Comparison of ENCODE assay signal across 12 cellular contexts in the genomic region with DNA sequence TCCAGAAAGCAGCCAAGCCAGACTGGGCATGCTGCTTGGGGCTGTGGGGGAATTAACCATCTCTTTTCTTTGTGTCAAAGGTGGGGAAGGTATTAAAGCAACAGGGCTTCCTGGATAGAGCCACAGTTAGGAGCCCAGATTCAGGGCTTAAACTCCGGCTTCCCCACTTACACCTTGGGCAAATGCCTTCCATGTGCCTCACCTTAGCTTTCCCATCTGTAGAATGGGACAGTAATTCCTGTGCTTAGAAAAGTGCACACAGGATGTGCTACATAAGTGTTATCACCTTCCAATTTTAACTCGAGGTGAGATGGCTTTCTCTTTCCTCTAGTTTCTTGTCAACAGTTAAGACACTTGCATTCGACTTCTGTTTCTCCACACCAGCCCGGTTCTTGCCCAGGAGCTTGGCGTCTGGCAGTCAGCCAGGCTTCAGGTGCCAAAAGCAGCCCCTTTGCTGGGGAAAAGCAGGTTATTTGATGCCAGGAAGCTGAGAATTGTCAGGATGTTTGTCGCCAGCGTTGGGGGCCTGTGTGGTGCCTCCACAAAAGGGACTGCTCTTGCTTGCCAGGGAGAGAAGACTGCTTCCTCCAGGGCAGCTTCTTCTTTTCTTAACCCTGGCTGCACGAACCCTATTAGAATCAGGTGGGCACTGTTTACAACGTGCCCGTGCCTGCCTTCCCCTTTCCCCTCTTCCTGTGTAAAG.
DNase-seq lines count a peak whose midpoint lies in the region; ATAC-seq and TF ChIP-seq lines count a peak whose summit lies in the region.
"Had no signal": no experiment of that assay in that cellular context is flagged by ENCODE, and none has a peak within 500 bp of the region (broad histone marks: within the 10 kb centered on the region; RNA-seq: fewer than 3 reads in every experiment).

No MANE protein-coding gene starts in this region.

- H3K4me1 ChIP-seq in neuronal stem cell (ENCODE audit: control insufficient read depth in 2 of 2, insufficient read depth in 1 of 2, low read depth in 1 of 2, low read length in 2 of 2) (peaks cover 10 to 19% of the 10 kb centered on the region in 2 donors), MM.1S (ENCODE audit: low read length) (no peaks in the 10 kb centered on the region)

- H3F3A ChIP-seq in MM.1S (ENCODE audit: insufficient read depth, low read length), result no peaks in the 10 kb centered on the region

- POLR2A ChIA-PET in activated CD8-positive, alpha-beta T cell treated with anti-CD3 and anti-CD28 coated beads, Interleukin-2, amount 10 ng/mL, durations not matched to agents 7 days and 5 days (lab: Charles Lee), result no interaction called here

- H3K14ac ChIP-seq in neuronal stem cell (ENCODE audit: low read length), result no peak overlapping the region

- no peak overlapping the region for H3K4me3 ChIP-seq in neuronal stem cell (ENCODE audit: low read length in 2 of 2)
- H3K4me3 ChIP-seq in MM.1S (ENCODE audit: low read length), result no peak overlapping the region

- H4K20me1 ChIP-seq in MM.1S (ENCODE audit: insufficient read depth, low read length), result no peaks in the 10 kb centered on the region

- peaks cover 3% of the 10 kb centered on the region for H3K4me1 Mint-ChIP-seq in T-helper 2 cell treated with Interferon-gamma antibody and Interleukin-4, amounts not matched to agents 5 μg/mL and 100 μg/mL, for 36 hours (ENCODE audit: low read depth)
- H3K4me1 Mint-ChIP-seq in activated CD8-positive, alpha-beta T cell treated with anti-CD3 and anti-CD28 coated beads, Interleukin-2, amount 10 ng/mL, durations not matched to agents 7 days and 5 days (ENCODE audit: low read depth), result peaks cover 11% of the 10 kb centered on the region

- H3K9me3 ChIP-seq in KOPT-K1 (ENCODE audit: insufficient read depth, low read length, poor library complexity, severe bottlenecking), result no peaks in the 10 kb centered on the region
- H3K9me3 ChIP-seq in neuronal stem cell (replicated peaks in 1 of 2; ENCODE audit: control insufficient read depth in 2 of 2, insufficient read depth in 1 of 2, low read depth in 1 of 2, low read length in 2 of 2), result no peaks in the 10 kb centered on the region
- no peaks in the 10 kb centered on the region for H3K9me3 ChIP-seq in MM.1S (replicated peaks; ENCODE audit: insufficient read depth, low read length)

- H3K79me1 ChIP-seq in neuronal stem cell (ENCODE audit: low read depth, low read length), result peaks cover 4% of the 10 kb centered on the region

- H3K9me3 Mint-ChIP-seq in T-helper 2 cell treated with Interferon-gamma antibody and Interleukin-4, amounts not matched to agents 5 μg/mL and 100 μg/mL, for 36 hours, result no peaks in the 10 kb centered on the region
- no peaks in the 10 kb centered on the region for H3K9me3 Mint-ChIP-seq in activated CD8-positive, alpha-beta T cell treated with anti-CD3 and anti-CD28 coated beads, Interleukin-2, amount 10 ng/mL, durations not matched to agents 7 days and 5 days (ENCODE audit: insufficient read depth)

- peak; percentile 33 for ATAC-seq in activated CD8-positive, alpha-beta T cell treated with anti-CD3 and anti-CD28 coated beads, Interleukin-2, amount 10 ng/mL, durations not matched to agents 7 days and 5 days
- ATAC-seq in HG02981 (IDR thresholded peaks at IDR 0.05; ENCODE audit: unreplicated experiment), result no peak

- H2AK5ac ChIP-seq in neuronal stem cell (ENCODE audit: low read depth, low read length), result peak overlapping the region; percentile 53

- no peak overlapping the region for H2BK5ac ChIP-seq in neuronal stem cell (ENCODE audit: low read length)

- no peak overlapping the region for H3K4me2 ChIP-seq in neuronal stem cell (ENCODE audit: insufficient read depth, low read length, poor library complexity, severe bottlenecking)
- no peak overlapping the region for H3K4me2 ChIP-seq in MM.1S (ENCODE audit: low read depth, low read length)

- no peaks in the 10 kb centered on the region for H3K79me2 ChIP-seq in MM.1S (ENCODE audit: low read length)

- no peak overlapping the region for H3K23ac ChIP-seq in neuronal stem cell (ENCODE audit: low read depth, low read length, poor library complexity)

- CTCF ChIA-PET in activated CD8-positive, alpha-beta T cell treated with anti-CD3 and anti-CD28 coated beads, Interleukin-2, amount 10 ng/mL, durations not matched to agents 7 days and 5 days (lab: Charles Lee), result interaction anchor here (0.7 to 1.9 kb wide), 3 partner anchors 15 to 83 kb away, joined by 3 to 7 read pairs (median 4); no protein-coding TSS in a partner anchor

- H2BK15ac ChIP-seq in neuronal stem cell (ENCODE audit: low read length), result no peak overlapping the region

- in situ Hi-C loops in ACHN (cut with HindIII; ENCODE audit: low pct_ligation_motif_present, low pct_unique_long_range_greater_than_20kb, low sequenced_read_pairs), result no loop called here

- H3K27ac ChIP-seq in KOPT-K1 (ENCODE audit: low read depth, low read length, poor library complexity, severe bottlenecking) (peak overlapping the region; percentile 44), neuronal stem cell (replicated peaks; ENCODE audit: low read length) (no peak overlapping the region), MM.1S (ENCODE audit: low read length) (no peak overlapping the region)

- no peak for TF ChIP-seq CTCF in MM.1S (IDR thresholded peaks at IDR 0.05; ENCODE audit: low read length)

- no peak for DNase-seq in T-helper 2 cell treated with Interferon-gamma antibody and Interleukin-4, amounts not matched to agents 5 μg/mL and 100 μg/mL, for 36 hours (ENCODE audit: low spot score)
- DNase-seq in T-helper 2 cell (no peak), neuronal stem cell (ENCODE audit: low spot score) (no peak), MM.1S (no peak), ACHN (no peak)
- no peak for DNase-seq in activated CD8-positive, alpha-beta T cell treated with anti-CD3 and anti-CD28 coated beads, Interleukin-2, amount 10 ng/mL, durations not matched to agents 7 days and 5 days
- DNase-seq: activated CD8-positive, alpha-beta memory T cell treated with anti-CD3 and anti-CD28 coated beads for 24 hours; MV-4-11; SHP77 treated with DMSO at 0.1 percent for 48 hours had no signal

- H4K8ac ChIP-seq in neuronal stem cell (ENCODE audit: low read depth, low read length), result no peak overlapping the region

- WGBS in neuronal stem cell (ENCODE audit: extremely low coverage in 2 of 2, insufficient read length in 2 of 2, insufficient replicate concordance in 1 of 2), 2 donors, result no CpG with 5 or more reads among the region's 10 CpGs

- H3K18ac ChIP-seq in neuronal stem cell (ENCODE audit: low read length), result peak overlapping the region; percentile 55

- no peak overlapping the region for H3K4ac ChIP-seq in neuronal stem cell (ENCODE audit: low read length)

- H3K9ac ChIP-seq in neuronal stem cell (ENCODE audit: low read depth, low read length, poor library complexity), result no peak overlapping the region
- no peak overlapping the region for H3K9ac ChIP-seq in MM.1S (ENCODE audit: low read length)

- H2AFZ ChIP-seq in neuronal stem cell (ENCODE audit: low read length) (no peak overlapping the region), MM.1S (ENCODE audit: low read length) (no peak overlapping the region)

- H3K27me3 Mint-ChIP-seq in T-helper 2 cell treated with Interferon-gamma antibody and Interleukin-4, amounts not matched to agents 5 μg/mL and 100 μg/mL, for 36 hours (ENCODE audit: low read depth), result no peaks in the 10 kb centered on the region
- no peaks in the 10 kb centered on the region for H3K27me3 Mint-ChIP-seq in activated CD8-positive, alpha-beta T cell treated with anti-CD3 and anti-CD28 coated beads, Interleukin-2, amount 10 ng/mL, durations not matched to agents 7 days and 5 days (ENCODE audit: low read depth)
- H3K27me3 Mint-ChIP-seq: progenitor cell of endocrine pancreas had no signal

- no peaks in the 10 kb centered on the region for H3K9me2 ChIP-seq in MM.1S (replicated peaks; ENCODE audit: insufficient read depth, low read length)

- peak overlapping the region; percentile 24 for H3K27ac Mint-ChIP-seq in T-helper 2 cell treated with Interferon-gamma antibody and Interleukin-4, amounts not matched to agents 5 μg/mL and 100 μg/mL, for 36 hours
- peak overlapping the region; percentile 60 for H3K27ac Mint-ChIP-seq in activated CD8-positive, alpha-beta T cell treated with anti-CD3 and anti-CD28 coated beads, Interleukin-2, amount 10 ng/mL, durations not matched to agents 7 days and 5 days

- H3K36me3 Mint-ChIP-seq in T-helper 2 cell treated with Interferon-gamma antibody and Interleukin-4, amounts not matched to agents 5 μg/mL and 100 μg/mL, for 36 hours (ENCODE audit: low read depth), result no peaks in the 10 kb centered on the region
- H3K36me3 Mint-ChIP-seq in activated CD8-positive, alpha-beta T cell treated with anti-CD3 and anti-CD28 coated beads, Interleukin-2, amount 10 ng/mL, durations not matched to agents 7 days and 5 days (ENCODE audit: low read depth), result no peaks in the 10 kb centered on the region

- H3K4me3 Mint-ChIP-seq in T-helper 2 cell treated with Interferon-gamma antibody and Interleukin-4, amounts not matched to agents 5 μg/mL and 100 μg/mL, for 36 hours, result no peak overlapping the region
- H3K4me3 Mint-ChIP-seq in activated CD8-positive, alpha-beta T cell treated with anti-CD3 and anti-CD28 coated beads, Interleukin-2, amount 10 ng/mL, durations not matched to agents 7 days and 5 days, result no peak overlapping the region

- no peak overlapping the region for H2BK12ac ChIP-seq in neuronal stem cell (ENCODE audit: low read length)

- no peak overlapping the region for H2BK120ac ChIP-seq in neuronal stem cell (ENCODE audit: low read depth, low read length)

- no peaks in the 10 kb centered on the region for H3K27me3 ChIP-seq in neuronal stem cell (ENCODE audit: control insufficient read depth in 3 of 3, insufficient read depth in 3 of 3, low read depth in 1 of 3, low read length in 3 of 3)
- H3K27me3 ChIP-seq in MM.1S (replicated peaks; ENCODE audit: insufficient read depth, low read length), result no peaks in the 10 kb centered on the region

- no peaks in the 10 kb centered on the region for H3K36me3 ChIP-seq in KOPT-K1 (ENCODE audit: insufficient read depth, low read length)
- H3K36me3 ChIP-seq in neuronal stem cell (replicated peaks in 1 of 2; ENCODE audit: control insufficient read depth in 2 of 2, insufficient read depth in 2 of 2, low read length in 2 of 2), result no peaks in the 10 kb centered on the region
- no peaks in the 10 kb centered on the region for H3K36me3 ChIP-seq in MM.1S (replicated peaks; ENCODE audit: insufficient read depth, low read length)

- no peak overlapping the region for H4K91ac ChIP-seq in neuronal stem cell (ENCODE audit: low read depth, low read length, poor library complexity)
